Comparison of ENCODE assay signal across 22 cellular contexts in genomic region chr4:36786519-36786918, GRCh38.
DNase-seq lines count a peak whose midpoint lies in the region; TF ChIP-seq lines count a peak whose summit lies in the region.
"Had no signal": no experiment of that assay in that cellular context is flagged by ENCODE, and none has a peak within 500 bp of the region (broad histone marks: within the 10 kb centered on the region; RNA-seq: fewer than 3 reads in every experiment).

No MANE protein-coding gene starts in this region.

- CTCF ChIA-PET in RWPE1 (lab: Yijun Ruan, JAX), result no interaction called here

- DNase-seq in NCI-H1417 (lab: John Stamatoyannopoulos, UW) (peak in 2 of 3 experiments; percentile 36 to 74), NCI-H1417 treated with DMSO at 0.1 percent for 48 hours (lab: John Stamatoyannopoulos, UW) (no peak), NCI-H226 (peak; percentile 58), SJCRH30 (peak; percentile 51 to 66), kidney glomerular epithelial cell (lab: John Stamatoyannopoulos, UW) (peak; percentile 23), RWPE1 (ENCODE audit: low spot score) (no peak), coronary artery (ENCODE audit: low spot score) (no peak)
- no peak for DNase-seq in activated CD4-positive, alpha-beta T cell treated with anti-CD3 and anti-CD28 coated beads for 1 hour
- DNase-seq: ACHN; Caco-2; CD4-positive, alpha-beta memory T cell; DMS 273 treated with DMSO at 0.1 percent for 48 hours; DND-41; HCEC 1CT; NCI-H187; NCI-H524 treated with DMSO at 0.1 percent for 48 hours; NK-92 treated with Interleukin-12 subunit alpha and Interleukin-12 subunit beta, amount 100 ng/mL, for 24 hours; SW 1271 had no signal

- H3K27me3 ChIP-seq in SJCRH30, result no peaks in the 10 kb centered on the region
- H3K27me3 ChIP-seq: BLaER1 had no signal

- TF ChIP-seq CTCF in RWPE1 (conservative IDR thresholded peaks at IDR 0.05; ENCODE audit: low read depth) (no peak), coronary artery (IDR thresholded peaks at IDR 0.05) (no peak)

- POLR2A ChIA-PET in RWPE1 (lab: Yijun Ruan, JAX; ENCODE audit: low non-redundant PET), result no interaction called here

- H3K27ac ChIP-seq in SJCRH30, result peak overlapping the region; percentile 33
- H3K27ac ChIP-seq in RWPE1, result no peak overlapping the region
- no peak overlapping the region for H3K27ac ChIP-seq in coronary artery
- H3K27ac ChIP-seq: 22Rv1, BLaER1, KMS-11 had no signal

- peaks cover 20% of the 10 kb centered on the region for H3K4me1 ChIP-seq in SJCRH30
- H3K4me1 ChIP-seq: BLaER1, Caco-2 had no signal

- H3K36me3 ChIP-seq in SJCRH30, result no peaks in the 10 kb centered on the region
- H3K36me3 ChIP-seq: BLaER1 had no signal

- H3K9me3 ChIP-seq in SJCRH30 (replicated peaks), result no peaks in the 10 kb centered on the region
- H3K9me3 ChIP-seq: BLaER1, Caco-2 had no signal

- H3K4me3 ChIP-seq in SJCRH30 (no peak overlapping the region), coronary artery (no peak overlapping the region)
- H3K4me3 ChIP-seq: BLaER1, GM23338 had no signal

Comparison
In these comparisons a context has a peak if more than half of its experiments do, and no peak if none do; other contexts are left out.
1. DNase-seq: peak in NCI-H1417 (2 of 3), NCI-H226 (single experiment), SJCRH30 (2 of 2) and kidney glomerular epithelial cell (single experiment); none in NCI-H1417 treated with DMSO at 0.1 percent for 48 hours (single experiment), RWPE1 (single experiment), activated CD4-positive, alpha-beta T cell treated with anti-CD3 and anti-CD28 coated beads for 1 hour (single experiment) and coronary artery (single experiment).